29 cellular contexts compared by ENCODE assay signal in the genomic region with DNA sequence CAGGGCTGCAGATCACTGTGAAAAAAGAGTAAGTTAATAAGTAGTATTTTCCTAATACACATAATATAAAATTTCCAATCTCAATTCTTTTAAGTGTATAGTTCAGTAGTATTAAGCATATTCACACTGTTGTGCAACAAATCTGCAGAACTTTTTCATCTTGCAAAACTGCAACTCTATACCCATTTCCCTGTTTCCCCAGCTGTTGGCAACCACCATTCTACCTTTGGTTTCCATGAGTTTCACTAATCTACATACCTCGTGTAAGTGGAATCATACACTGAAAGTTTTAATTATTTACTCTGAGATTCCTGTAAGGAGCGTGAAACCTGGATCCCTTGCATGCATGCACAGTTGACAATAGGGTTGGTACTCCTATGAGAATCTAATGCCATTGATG.
"Had no signal": no experiment of that assay in that cellular context is flagged by ENCODE, and none has a peak within 500 bp of the region (broad histone marks: within the 10 kb centered on the region; RNA-seq: fewer than 3 reads in every experiment).

No MANE protein-coding gene starts in this region.

- ATAC-seq: left colon; left lung; lower lobe of right lung; naive thymus-derived CD8-positive, alpha-beta T cell; pancreas; right cardiac atrium; sciatic nerve; stimulated activated effector memory CD8-positive, alpha-beta T cell treated with anti-CD3 and anti-CD28 coated beads, Interleukin-12 subunit alpha, Interleukin-12 subunit beta, amount 100 ng/mL, for 72 hours; stimulated activated naive CD8-positive, alpha-beta T cell treated with anti-CD3 and anti-CD28 coated beads, Interleukin-15, amount 100 ng/mL, for 72 hours; upper lobe of right lung had no signal

- H3K27me3 ChIP-seq: left lung, pancreas, spleen, suprapubic skin, tibial artery, upper lobe of right lung had no signal

- H3K4me1 Mint-ChIP-seq: immature natural killer cell; naive thymus-derived CD8-positive, alpha-beta T cell; nephron; neural crest cell; stimulated activated effector memory CD8-positive, alpha-beta T cell treated with anti-CD3 and anti-CD28 coated beads, Interleukin-12 subunit alpha, Interleukin-12 subunit beta, amount 100 ng/mL, for 72 hours; stimulated activated naive CD8-positive, alpha-beta T cell treated with anti-CD3 and anti-CD28 coated beads, Interleukin-15, amount 100 ng/mL, for 72 hours had no signal

- H3K27ac Mint-ChIP-seq: immature natural killer cell; naive thymus-derived CD8-positive, alpha-beta T cell; nephron; stimulated activated effector memory CD8-positive, alpha-beta T cell treated with anti-CD3 and anti-CD28 coated beads, Interleukin-12 subunit alpha, Interleukin-12 subunit beta, amount 100 ng/mL, for 72 hours; stimulated activated naive CD8-positive, alpha-beta T cell treated with anti-CD3 and anti-CD28 coated beads, Interleukin-15, amount 100 ng/mL, for 72 hours had no signal

- H3K4me3 Mint-ChIP-seq: immature natural killer cell; naive thymus-derived CD8-positive, alpha-beta T cell; nephron; neural crest cell; stimulated activated effector memory CD8-positive, alpha-beta T cell treated with anti-CD3 and anti-CD28 coated beads, Interleukin-12 subunit alpha, Interleukin-12 subunit beta, amount 100 ng/mL, for 72 hours; stimulated activated naive CD8-positive, alpha-beta T cell treated with anti-CD3 and anti-CD28 coated beads, Interleukin-15, amount 100 ng/mL, for 72 hours had no signal

- H3K27me3 Mint-ChIP-seq: stimulated activated naive CD8-positive, alpha-beta T cell treated with anti-CD3 and anti-CD28 coated beads, Interleukin-15, amount 100 ng/mL, for 72 hours had no signal

- H3K36me3 ChIP-seq: left lung, lower lobe of right lung, pancreas, prostate gland, spleen, suprapubic skin, thoracic aorta, tibial artery, upper lobe of right lung had no signal

- H3K4me3 ChIP-seq: left lung, lower lobe of right lung, pancreas, prostate gland, skin epidermis, spleen, suprapubic skin, thoracic aorta, tibial artery, upper lobe of right lung had no signal

- H3K36me3 Mint-ChIP-seq: immature natural killer cell; stimulated activated effector memory CD8-positive, alpha-beta T cell treated with anti-CD3 and anti-CD28 coated beads, Interleukin-12 subunit alpha, Interleukin-12 subunit beta, amount 100 ng/mL, for 72 hours had no signal

- DNase-seq: hypothalamus; immature natural killer cell; kidney; left colon; left lung; lower lobe of right lung; mammary epithelial cell; mesenchymal stem cell; naive thymus-derived CD8-positive, alpha-beta T cell; nucleus accumbens; pancreas; posterior cingulate gyrus; retina; right cardiac atrium; spleen; stimulated activated CD4-positive, alpha-beta T cell treated with anti-CD3 and anti-CD28 coated beads, Interleukin-4, amount 100 ng/mL, for 24 hours; stimulated activated naive CD4-positive, alpha-beta T cell treated with Interleukin-2 at 50 U/mL for 16 hours; stimulated activated naive CD8-positive, alpha-beta T cell treated with anti-CD3 and anti-CD28 coated beads, Interleukin-15, amount 100 ng/mL, for 72 hours; tibial artery; trophoblast cell; upper lobe of right lung had no signal
